ENCODE assay signal across 5 cellular contexts in genomic region chr20:35705894-35706293, GRCh38. TPM values are rescaled to one million over a fixed set of nuclear protein-coding genes. Genes with fewer than 3 reads are reported as not detected.
DNase-seq lines count a peak whose midpoint lies in the region; ATAC-seq and TF ChIP-seq lines count a peak whose summit lies in the region.
"Not testable (repeated sequence)": the region's sequence is repeated elsewhere in the genome, so short reads cannot be mapped to it uniquely, and the experiment has no call there.

No MANE protein-coding gene starts in this region.

- WGBS in lung, 2 donors = 89 to 91% methylated on average over 11 of the region's 11 CpGs

- H3K4me2 ChIP-seq in GM23338 = not testable (repeated sequence)

- peaks cover 95% of the 10 kb centered on the region for H3K36me3 Mint-ChIP-seq in GM23338 (ENCODE audit: low read depth)
- H3K36me3 Mint-ChIP-seq in T-helper 17 cell (ENCODE audit: low read depth) = not testable (repeated sequence)
- H3K36me3 Mint-ChIP-seq in activated naive CD8-positive, alpha-beta T cell treated with anti-CD3 and anti-CD28 coated beads for 36 hours = peaks cover 53% of the 10 kb centered on the region
- H3K36me3 Mint-ChIP-seq in stimulated activated memory B cell treated with anti-CD40 and anti-IgM and Interleukin-4, amounts not matched to agents 10 μg/mL and 1 μg/mL and 100 μg/mL, for 72 hours = peaks cover 40% of the 10 kb centered on the region

- ATAC-seq in GM23338; T-helper 17 cell; lung (ENCODE audit: insufficient read depth, low FRiP score); stimulated activated memory B cell treated with anti-CD40 and anti-IgM and Interleukin-4, amounts not matched to agents 10 μg/mL and 1 μg/mL and 100 μg/mL, for 72 hours: not testable (repeated sequence)

- DNase-seq in GM23338 (ENCODE audit: low spot score); T-helper 17 cell; activated naive CD8-positive, alpha-beta T cell treated with anti-CD3 and anti-CD28 coated beads for 36 hours: not testable (repeated sequence)
- DNase-seq in lung (ENCODE audit: low spot score) = peak; percentile 14

- not testable (repeated sequence) for H2AFZ ChIP-seq in GM23338

- peaks cover 62% of the 10 kb centered on the region for H3F3A ChIP-seq in GM23338 (replicated peaks; ENCODE audit: low read depth)

- H3K4me1 Mint-ChIP-seq in GM23338; stimulated activated memory B cell treated with anti-CD40 and anti-IgM and Interleukin-4, amounts not matched to agents 10 μg/mL and 1 μg/mL and 100 μg/mL, for 72 hours: not testable (repeated sequence)
- peaks cover 17% of the 10 kb centered on the region for H3K4me1 Mint-ChIP-seq in T-helper 17 cell
- peaks cover 43% of the 10 kb centered on the region for H3K4me1 Mint-ChIP-seq in activated naive CD8-positive, alpha-beta T cell treated with anti-CD3 and anti-CD28 coated beads for 36 hours

- H3K27me3 Mint-ChIP-seq in GM23338 (ENCODE audit: insufficient read depth, low read depth, poor library complexity); T-helper 17 cell; activated naive CD8-positive, alpha-beta T cell treated with anti-CD3 and anti-CD28 coated beads for 36 hours; stimulated activated memory B cell treated with anti-CD40 and anti-IgM and Interleukin-4, amounts not matched to agents 10 μg/mL and 1 μg/mL and 100 μg/mL, for 72 hours: not testable (repeated sequence)

- 0 out of 2 replicates have a peak overlapping the region, but pooled peaks have one; percentile 14 for H3K27ac ChIP-seq in GM23338 (ENCODE audit: low read depth)
- not testable (repeated sequence) for H3K27ac ChIP-seq in lung (ENCODE audit: low read depth in 1 of 2, low read length in 1 of 2)

- H3K4me3 ChIP-seq in GM23338, lung: not testable (repeated sequence)

- H4K20me1 ChIP-seq in GM23338 (replicated peaks; ENCODE audit: insufficient read depth) = peaks cover 41% of the 10 kb centered on the region

- H3K9me2 ChIP-seq in GM23338 (ENCODE audit: insufficient read depth) = not testable (repeated sequence)

- not testable (repeated sequence) for H3K4me3 Mint-ChIP-seq in GM23338; T-helper 17 cell; activated naive CD8-positive, alpha-beta T cell treated with anti-CD3 and anti-CD28 coated beads for 36 hours; stimulated activated memory B cell treated with anti-CD40 and anti-IgM and Interleukin-4, amounts not matched to agents 10 μg/mL and 1 μg/mL and 100 μg/mL, for 72 hours

- TF ChIP-seq CTCF in GM23338 (conservative IDR thresholded peaks at IDR 0.05; ENCODE audit: low read depth in 2 of 2); lung (IDR thresholded peaks at IDR 0.05; ENCODE audit: control extremely low read depth, extremely low read depth): not testable (repeated sequence)

- H3K27me3 ChIP-seq in GM23338 (ENCODE audit: insufficient read depth); lung (ENCODE audit: control insufficient read depth, insufficient read depth): not testable (repeated sequence)

- not testable (repeated sequence) for H3K9me3 ChIP-seq in T-helper 17 cell (ENCODE audit: control insufficient read depth, low read length, poor library complexity, severe bottlenecking); lung (ENCODE audit: control insufficient read depth in 2 of 2, insufficient read depth in 1 of 2, low read length in 1 of 2)

- not testable (repeated sequence) for H3K9me3 Mint-ChIP-seq in GM23338; activated naive CD8-positive, alpha-beta T cell treated with anti-CD3 and anti-CD28 coated beads for 36 hours; stimulated activated memory B cell treated with anti-CD40 and anti-IgM and Interleukin-4, amounts not matched to agents 10 μg/mL and 1 μg/mL and 100 μg/mL, for 72 hours

- H3K36me3 ChIP-seq in GM23338 (ENCODE audit: insufficient read depth) (peaks cover 73% of the 10 kb centered on the region), lung (ENCODE audit: control insufficient read depth in 2 of 2, insufficient read depth in 2 of 2, low read length in 2 of 2) (peaks cover 16 to 32% of the 10 kb centered on the region in 2 donors)

- H3K4me1 ChIP-seq in GM23338 (ENCODE audit: insufficient read depth); lung (ENCODE audit: control insufficient read depth in 2 of 2, insufficient read depth in 2 of 2, low read length in 2 of 2): not testable (repeated sequence)

- peaks cover 22% of the 10 kb centered on the region for H3K79me2 ChIP-seq in GM23338 (replicated peaks; ENCODE audit: insufficient read depth)

- H3K27ac Mint-ChIP-seq in GM23338 = not testable (repeated sequence)
- peak overlapping the region; percentile 69 for H3K27ac Mint-ChIP-seq in T-helper 17 cell
- H3K27ac Mint-ChIP-seq in activated naive CD8-positive, alpha-beta T cell treated with anti-CD3 and anti-CD28 coated beads for 36 hours = peak overlapping the region; percentile 67
- H3K27ac Mint-ChIP-seq in stimulated activated memory B cell treated with anti-CD40 and anti-IgM and Interleukin-4, amounts not matched to agents 10 μg/mL and 1 μg/mL and 100 μg/mL, for 72 hours = peak overlapping the region; percentile 19

RNA-seq across cellular contexts. Expression of gene ROMO1, which starts 6.7 kb away (rescaled TPM):
- 127 and 152 TPM in 2 replicates for total RNA-seq in GM23338 (2014; rRNA removed; shearing (Covaris generic))
- polyA plus RNA-seq in GM23338 (2016; fragmentation: Nextera tagmentation; extraction: Ambion mirVana) (881 and 947 TPM in 2 replicates), lung (100 to 1,000 TPM; 369 to 501 TPM)
- total RNA-seq in T-helper 17 cell (10 to 100 TPM; 35.1 to 37.6 TPM), lung (100 to 1,000 TPM in 1 of 2 donors, 10 to 100 TPM in 1; 98.6 to 176 TPM)
- total RNA-seq in activated naive CD8-positive, alpha-beta T cell treated with anti-CD3 and anti-CD28 coated beads for 36 hours = 100 to 1,000 TPM; 121 to 137 TPM

RNA-seq across cellular contexts. Expression of gene NFS1, which starts 6.7 kb away (rescaled TPM):
- 35.7 and 45.9 TPM in 2 replicates for total RNA-seq in GM23338 (2014; rRNA removed; shearing (Covaris generic))
- polyA plus RNA-seq in GM23338 (2016; fragmentation: Nextera tagmentation; extraction: Ambion mirVana) = 19.7 and 22.8 TPM in 2 replicates
- 10 to 100 TPM; 16.8 to 19.4 TPM for total RNA-seq in T-helper 17 cell
- total RNA-seq in activated naive CD8-positive, alpha-beta T cell treated with anti-CD3 and anti-CD28 coated beads for 36 hours = 10 to 100 TPM; 37.2 to 38.2 TPM
- 10 to 100 TPM; 24.1 to 33.9 TPM for total RNA-seq in lung
- polyA plus RNA-seq in lung = 10 to 100 TPM; 18.8 to 23.2 TPM

RNA-seq across cellular contexts. Expression of gene RBM39, which starts 36.2 kb away (rescaled TPM):
- 248 and 259 TPM in 2 replicates for total RNA-seq in GM23338 (2014; rRNA removed; shearing (Covaris generic))
- polyA plus RNA-seq in GM23338 (2016; fragmentation: Nextera tagmentation; extraction: Ambion mirVana) (413 and 420 TPM in 2 replicates), lung (100 to 1,000 TPM; 162 to 481 TPM)
- total RNA-seq in T-helper 17 cell (1,000 to 10,000 TPM; 1,047 to 1,109 TPM), lung (100 to 1,000 TPM; 230 to 689 TPM)
- 100 to 1,000 TPM; 330 to 349 TPM for total RNA-seq in activated naive CD8-positive, alpha-beta T cell treated with anti-CD3 and anti-CD28 coated beads for 36 hours

RNA-seq across cellular contexts. Expression of gene CPNE1, which starts 41.2 kb away (rescaled TPM):
- total RNA-seq in GM23338 (2014; rRNA removed; shearing (Covaris generic)) = 158 and 189 TPM in 2 replicates
- polyA plus RNA-seq in GM23338 (2016; fragmentation: Nextera tagmentation; extraction: Ambion mirVana) (196 and 221 TPM in 2 replicates), lung (100 to 1,000 TPM; 119 to 161 TPM)
- total RNA-seq in T-helper 17 cell (100 to 1,000 TPM; 215 to 250 TPM), lung (100 to 1,000 TPM in 1 of 2 donors, 10 to 100 TPM in 1; 91.9 to 180 TPM)
- 100 to 1,000 TPM; 290 to 304 TPM for total RNA-seq in activated naive CD8-positive, alpha-beta T cell treated with anti-CD3 and anti-CD28 coated beads for 36 hours

RNA-seq across cellular contexts. Expression of gene RBM12, which starts 41.2 kb away (rescaled TPM):
- total RNA-seq in GM23338 (2014; rRNA removed; shearing (Covaris generic)) = 81.3 and 82.2 TPM in 2 replicates
- 21.0 and 22.3 TPM in 2 replicates for polyA plus RNA-seq in GM23338 (2016; fragmentation: Nextera tagmentation; extraction: Ambion mirVana)
- 10 to 100 TPM; 86.0 to 87.8 TPM for total RNA-seq in T-helper 17 cell
- 100 to 1,000 TPM; 161 to 169 TPM for total RNA-seq in activated naive CD8-positive, alpha-beta T cell treated with anti-CD3 and anti-CD28 coated beads for 36 hours
- 10 to 100 TPM; 59.2 to 75.0 TPM for total RNA-seq in lung
- polyA plus RNA-seq in lung = 10 to 100 TPM in 1 of 2 donors, 1 to 10 TPM in 1; 9.5 to 19.6 TPM
